Comparison of ENCODE assay signal across 16 cellular contexts in the genomic region with DNA sequence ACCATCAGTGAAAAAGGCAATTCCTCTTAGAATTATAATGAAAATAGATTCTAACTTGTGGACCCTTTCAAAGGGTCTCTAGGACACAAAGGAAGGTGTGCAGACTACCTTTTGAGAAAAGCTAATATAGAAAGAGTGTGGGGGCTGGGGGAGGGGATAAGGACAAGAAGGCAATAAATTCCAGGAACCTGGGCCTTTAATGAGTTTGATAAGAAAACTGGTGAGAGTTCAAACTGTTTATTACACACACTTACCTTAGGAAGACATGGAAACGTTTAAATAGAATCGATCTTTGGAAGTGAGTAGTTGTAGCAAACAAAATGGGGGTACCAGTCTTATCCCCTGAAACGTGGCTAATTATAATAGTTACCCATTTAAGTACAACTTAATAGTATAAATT.
"Had no signal": no experiment of that assay in that cellular context is flagged by ENCODE, and none has a peak within 500 bp of the region (broad histone marks: within the 10 kb centered on the region; RNA-seq: fewer than 3 reads in every experiment).

No MANE protein-coding gene starts in this region.

- H3K9me3 ChIP-seq: gastrocnemius medialis, left lung, ovary, thyroid gland, vagina had no signal

- H3K4me1 ChIP-seq: left lung, thyroid gland, vagina had no signal

- DNase-seq: activated B cell treated with CpG ODN at 0.5 μM for 24 hours; activated CD4-positive, alpha-beta T cell treated with anti-CD3 and anti-CD28 coated beads, Interleukin-2, amount 10 ng/mL, durations not matched to agents 24 days and 14 days; activated CD8-positive, alpha-beta memory T cell treated with anti-CD3 and anti-CD28 coated beads, Interleukin-2, amount 50 U/mL, for 48 hours; activated gamma-delta T cell treated with Interleukin-2 at 50 U/mL for 16 hours; amygdala; gastrocnemius medialis; islet precursor cell; left lung; ovary; stimulated activated CD4-positive, alpha-beta T cell treated with anti-CD3 and anti-CD28 coated beads, Interleukin-12 subunit alpha, Interleukin-12 subunit beta, amount 100 ng/mL, for 4 hours; stimulated activated CD4-positive, alpha-beta T cell treated with anti-CD3 and anti-CD28 coated beads, Interleukin-2, amount 100 ng/mL, for 24 hours; thyroid gland had no signal

- H3K27me3 ChIP-seq: gastrocnemius medialis, left lung, ovary, thyroid gland, vagina had no signal

- ATAC-seq: gastrocnemius medialis; left lung; sciatic nerve; stimulated activated effector memory CD8-positive, alpha-beta T cell treated with anti-CD3 and anti-CD28 coated beads, Interleukin-12 subunit alpha, Interleukin-12 subunit beta, amount 100 ng/mL, for 72 hours had no signal

- H3K36me3 ChIP-seq: gastrocnemius medialis, left lung, ovary, thyroid gland, vagina had no signal

- H3K27ac ChIP-seq: gastrocnemius medialis, ovary, thyroid gland, vagina had no signal

- H3K4me3 ChIP-seq: left lung, thyroid gland had no signal

- FAIRE-seq: bronchial epithelial cell had no signal
